ENCODE assay signal across 25 cellular contexts in the genomic region with DNA sequence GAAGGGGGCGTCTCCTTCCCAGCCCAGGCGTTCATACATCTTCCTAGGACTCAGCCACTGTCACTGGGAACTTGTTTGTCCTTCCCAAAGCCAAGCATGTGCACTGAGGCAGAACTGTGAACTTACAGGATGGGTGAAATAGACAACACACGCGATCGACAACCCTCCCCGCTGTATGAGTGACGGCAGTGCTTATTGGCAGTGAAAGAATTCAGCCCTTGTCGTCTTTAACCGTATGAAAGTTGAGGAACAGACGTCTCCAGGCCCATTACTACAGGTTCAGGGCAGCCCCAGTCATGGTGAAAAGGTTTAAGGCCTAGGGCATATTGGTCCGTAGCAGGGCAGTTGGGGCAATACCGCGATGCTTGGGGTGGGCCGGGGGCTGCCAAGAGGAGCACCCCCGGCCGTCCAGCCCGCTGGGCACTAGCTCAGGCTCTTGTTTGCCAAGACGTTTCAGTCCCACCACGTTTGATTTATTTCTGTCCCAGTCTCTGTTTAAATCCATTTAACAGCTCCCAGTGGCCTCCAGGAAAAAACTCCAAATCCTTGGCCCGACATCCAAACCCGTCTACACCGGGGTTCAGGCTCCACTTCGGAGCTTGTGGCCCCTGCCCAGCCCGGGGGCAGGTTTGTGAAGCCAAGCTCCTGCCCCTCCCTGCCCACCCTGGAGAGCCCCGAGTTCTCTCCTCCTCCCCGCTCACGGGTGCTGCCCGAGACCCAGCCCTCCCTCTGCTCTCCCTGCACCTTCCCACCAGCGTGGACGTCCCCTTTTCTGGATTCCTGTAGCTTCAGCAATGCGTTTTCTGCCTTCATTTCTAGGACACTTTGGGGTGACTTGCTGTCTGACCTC.
DNase-seq lines count a peak whose midpoint lies in the region; ATAC-seq and TF ChIP-seq lines count a peak whose summit lies in the region.
"Had no signal": no experiment of that assay in that cellular context is flagged by ENCODE, and none has a peak within 500 bp of the region (broad histone marks: within the 10 kb centered on the region; RNA-seq: fewer than 3 reads in every experiment).

No MANE protein-coding gene starts in this region.

- no peak overlapping the region for H3K27ac Mint-ChIP-seq in osteocyte (ENCODE audit: unreplicated experiment)
- H3K27ac Mint-ChIP-seq: activated CD4-positive, alpha-beta T cell treated with anti-CD3 and anti-CD28 coated beads for 36 hours; B cell; CD8-positive, alpha-beta T cell; mesothelial cell of epicardium; naive B cell had no signal

- peaks cover 5% of the 10 kb centered on the region for H3K9me3 Mint-ChIP-seq in osteocyte (ENCODE audit: unreplicated experiment)
- H3K9me3 Mint-ChIP-seq: CD8-positive, alpha-beta T cell had no signal

- ATAC-seq in GM18520 (IDR thresholded peaks at IDR 0.05; ENCODE audit: unreplicated experiment) (no peak), GM18868 (IDR thresholded peaks at IDR 0.05; ENCODE audit: unreplicated experiment) (no peak)
- ATAC-seq: CD8-positive, alpha-beta T cell; HepG2; left ventricle myocardium superior had no signal

- H3K4me3 Mint-ChIP-seq in osteocyte (ENCODE audit: unreplicated experiment) = no peak overlapping the region
- H3K4me3 Mint-ChIP-seq: activated CD4-positive, alpha-beta T cell treated with anti-CD3 and anti-CD28 coated beads for 36 hours; B cell; CD8-positive, alpha-beta T cell; mesothelial cell of epicardium; naive B cell had no signal

- TF ChIP-seq CTCF in osteocyte (IDR thresholded peaks at IDR 0.05) = no peak

- no peaks in the 10 kb centered on the region for H3K4me1 Mint-ChIP-seq in osteocyte (ENCODE audit: unreplicated experiment)
- H3K4me1 Mint-ChIP-seq: B cell, mesothelial cell of epicardium, naive B cell had no signal

- no peaks in the 10 kb centered on the region for H3K36me3 Mint-ChIP-seq in osteocyte (ENCODE audit: unreplicated experiment)
- H3K36me3 Mint-ChIP-seq: brain; CD8-positive, alpha-beta T cell; mesothelial cell of epicardium; naive B cell had no signal

- DNase-seq in activated CD8-positive, alpha-beta memory T cell treated with anti-CD3 and anti-CD28 coated beads for 24 hours = peak; percentile 55
- DNase-seq in activated CD8-positive, alpha-beta memory T cell treated with anti-CD3 and anti-CD28 coated beads, Interleukin-2, amount 50 U/mL, for 4 hours = no peak
- DNase-seq in D341Med (ENCODE audit: low spot score) (peak; percentile 21), osteocyte (ENCODE audit: extremely low spot score, unreplicated experiment) (peak; percentile 80), NCI-H446 treated with DMSO at 0.1 percent for 48 hours (lab: John Stamatoyannopoulos, UW) (no peak)
- DNase-seq in activated CD8-positive, alpha-beta memory T cell treated with anti-CD3 and anti-CD28 coated beads, Interleukin-2, amount 50 U/mL, for 48 hours = peak; percentile 46
- DNase-seq: activated CD4-positive, alpha-beta T cell treated with anti-CD3 and anti-CD28 coated beads for 36 hours; effector CD8-positive, alpha-beta T cell; glutamatergic neuron; Kasumi-1; left ventricle myocardium superior; naive B cell; NCI-H1436; NCI-H2081 treated with DMSO at 0.1 percent for 48 hours; ovary; RPMI8226; stimulated activated naive CD4-positive, alpha-beta T cell treated with Interleukin-2 at 50 U/mL for 16 hours; testis had no signal

- no peaks in the 10 kb centered on the region for H3K27me3 Mint-ChIP-seq in osteocyte (ENCODE audit: unreplicated experiment)

Comparison
In these comparisons a context has a peak if more than half of its experiments do, and no peak if none do; other contexts are left out.
1. DNase-seq: peak in activated CD8-positive, alpha-beta memory T cell treated with anti-CD3 and anti-CD28 coated beads for 24 hours (single experiment), D341Med (single experiment), activated CD8-positive, alpha-beta memory T cell treated with anti-CD3 and anti-CD28 coated beads, Interleukin-2, amount 50 U/mL, for 48 hours (single experiment) and osteocyte (single experiment); none in activated CD8-positive, alpha-beta memory T cell treated with anti-CD3 and anti-CD28 coated beads, Interleukin-2, amount 50 U/mL, for 4 hours (single experiment) and NCI-H446 treated with DMSO at 0.1 percent for 48 hours (single experiment).